Comparison of ENCODE assay signal across 8 cellular contexts in the genomic region with DNA sequence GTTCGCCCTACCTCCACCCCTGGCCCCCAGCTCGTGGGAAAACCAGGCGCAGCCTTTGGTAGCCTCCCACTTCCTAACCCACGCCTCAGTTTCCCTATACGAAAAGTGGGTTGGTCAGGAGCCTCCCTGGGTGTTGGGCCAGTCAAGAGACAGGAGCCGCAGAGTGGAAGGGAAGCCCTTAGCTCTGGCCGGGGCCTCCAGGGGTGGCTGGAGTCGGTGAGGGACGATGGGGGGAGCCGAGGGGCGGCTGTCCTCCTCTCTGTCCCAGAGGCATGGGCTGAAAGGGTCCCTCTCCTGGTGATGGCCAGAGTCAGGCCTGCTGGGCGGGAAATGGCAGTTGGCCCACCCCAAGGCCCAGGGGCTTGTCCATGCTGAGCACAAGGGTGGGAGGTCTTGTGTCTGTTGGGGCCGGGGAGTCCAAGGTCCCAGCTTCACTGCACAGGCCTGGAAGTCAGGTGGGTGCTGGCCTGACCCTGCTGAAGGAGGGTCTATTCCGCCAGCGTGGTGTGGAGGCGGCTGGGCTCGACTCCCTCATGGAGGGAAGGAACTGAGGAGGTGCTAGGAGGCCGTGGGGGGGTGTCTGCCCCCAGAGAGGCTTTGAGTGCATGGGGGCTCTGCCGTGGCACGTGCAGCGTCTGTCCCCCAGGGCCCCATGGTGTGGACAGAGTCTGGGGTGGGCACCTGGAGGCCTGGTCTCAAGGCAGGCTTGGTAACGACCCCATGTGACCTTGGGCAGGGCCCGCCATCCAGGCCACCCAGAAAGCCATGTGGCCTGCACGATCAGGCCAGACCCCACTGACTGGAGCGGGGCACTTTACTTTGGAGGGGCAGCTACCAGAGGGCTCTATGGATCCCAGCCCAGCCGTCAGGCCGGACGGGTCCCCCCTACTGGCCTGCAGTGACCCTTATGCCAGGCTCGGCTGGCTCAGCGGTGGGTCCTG.
DNase-seq lines count a peak whose midpoint lies in the region; ATAC-seq lines count a peak whose summit lies in the region.

No MANE protein-coding gene starts in this region.

- H3K9me3 ChIP-seq in mucosa of rectum (ENCODE audit: control insufficient read depth in 2 of 2, low read length in 2 of 2), result no peaks in the 10 kb centered on the region

- H3K4me1 Mint-ChIP-seq in stimulated activated naive CD8-positive, alpha-beta T cell treated with anti-CD3 and anti-CD28 coated beads, Interleukin-15, Interleukin-2, amounts not matched to agents 100 ng/mL and 50 ng/mL, for 24 hours (ENCODE audit: low read depth), result peaks cover 5% of the 10 kb centered on the region

- H3K27me3 ChIP-seq in mucosa of rectum (ENCODE audit: control insufficient read depth in 2 of 2, insufficient read depth in 2 of 2, low read length in 2 of 2), result no peaks in the 10 kb centered on the region

- H3K4me1 ChIP-seq in mucosa of rectum (ENCODE audit: control insufficient read depth in 2 of 2, insufficient read depth in 2 of 2, low read length in 2 of 2), result peaks cover 27 to 36% of the 10 kb centered on the region in 2 donors

- no peaks in the 10 kb centered on the region for H3K36me3 Mint-ChIP-seq in stimulated activated naive CD8-positive, alpha-beta T cell treated with anti-CD3 and anti-CD28 coated beads, Interleukin-15, Interleukin-2, amounts not matched to agents 100 ng/mL and 50 ng/mL, for 24 hours (ENCODE audit: low read depth)

- H3K4me3 Mint-ChIP-seq in stimulated activated naive CD8-positive, alpha-beta T cell treated with anti-CD3 and anti-CD28 coated beads, Interleukin-15, Interleukin-2, amounts not matched to agents 100 ng/mL and 50 ng/mL, for 24 hours, result peak overlapping the region; percentile 85

- H3K9ac ChIP-seq in mucosa of rectum (ENCODE audit: low read depth in 1 of 2, low read length in 2 of 2), result peak overlapping the region; percentile 56 to 95

- H3K36me3 ChIP-seq in mucosa of rectum (ENCODE audit: control insufficient read depth in 2 of 2, insufficient read depth in 2 of 2, low read length in 2 of 2), result no peaks in the 10 kb centered on the region

- peak overlapping the region; percentile 61 for H3K27ac Mint-ChIP-seq in stimulated activated naive CD8-positive, alpha-beta T cell treated with anti-CD3 and anti-CD28 coated beads, Interleukin-15, Interleukin-2, amounts not matched to agents 100 ng/mL and 50 ng/mL, for 24 hours

- no peaks in the 10 kb centered on the region for H3K27me3 Mint-ChIP-seq in stimulated activated naive CD8-positive, alpha-beta T cell treated with anti-CD3 and anti-CD28 coated beads, Interleukin-15, Interleukin-2, amounts not matched to agents 100 ng/mL and 50 ng/mL, for 24 hours

- no peaks in the 10 kb centered on the region for H3K9me3 Mint-ChIP-seq in stimulated activated naive CD8-positive, alpha-beta T cell treated with anti-CD3 and anti-CD28 coated beads, Interleukin-15, Interleukin-2, amounts not matched to agents 100 ng/mL and 50 ng/mL, for 24 hours

- DNase-seq in stimulated activated naive CD8-positive, alpha-beta T cell treated with anti-CD3 and anti-CD28 coated beads, Interleukin-15, Interleukin-2, amounts not matched to agents 100 U/mL and 50 U/mL, for 24 hours, result no peak
- DNase-seq in caudate nucleus (lab: John Stamatoyannopoulos, UW), result no peak
- no peak for DNase-seq in DMS153 treated with DMSO at 0.1 percent for 48 hours (lab: John Stamatoyannopoulos, UW; ENCODE audit: unreplicated experiment)
- no peak for DNase-seq in AML-193 (lab: John Stamatoyannopoulos, UW)
- no peak for DNase-seq in DMS53 (lab: John Stamatoyannopoulos, UW)

- ATAC-seq in stimulated activated naive CD8-positive, alpha-beta T cell treated with anti-CD3 and anti-CD28 coated beads, Interleukin-15, Interleukin-2, amounts not matched to agents 100 U/mL and 50 U/mL, for 24 hours, result no peak
- ATAC-seq in GM21423 (IDR thresholded peaks at IDR 0.05; ENCODE audit: unreplicated experiment), result no peak

- H3K4me3 ChIP-seq in mucosa of rectum (ENCODE audit: low read length in 2 of 2), result peak overlapping the region; percentile 62 to 67

- H3K27ac ChIP-seq in caudate nucleus (ENCODE audit: low read depth, low read length) (peak overlapping the region; percentile 16), mucosa of rectum (ENCODE audit: low read depth in 2 of 2, low read length in 2 of 2) (peak overlapping the region; percentile 90 to 91)
